ENCODE assay signal across 30 cellular contexts in genomic region chr11:65399249-65399648, GRCh38.
"Had no signal": no experiment of that assay in that cellular context is flagged by ENCODE, and none has a peak within 500 bp of the region (broad histone marks: within the 10 kb centered on the region; RNA-seq: fewer than 3 reads in every experiment).

No MANE protein-coding gene starts in this region.

- H3K27ac Mint-ChIP-seq: activated CD4-positive, alpha-beta T cell treated with anti-CD3 and anti-CD28 coated beads, Interleukin-2, amount 10 ng/mL, durations not matched to agents 24 days and 14 days; activated CD8-positive, alpha-beta T cell treated with anti-CD3 and anti-CD28 coated beads for 36 hours; activated naive CD8-positive, alpha-beta T cell treated with anti-CD3 and anti-CD28 coated beads for 36 hours; activated T-cell treated with anti-CD3 and anti-CD28 coated beads, Interleukin-2, amount 50 U/mL, for 72 hours; activated T-helper 17 cell treated with anti-CD3 and anti-CD28 coated beads, Interleukin-2, amount 50 U/mL, for 72 hours had no signal

- H3K4me3 Mint-ChIP-seq: activated CD4-positive, alpha-beta T cell treated with anti-CD3 and anti-CD28 coated beads, Interleukin-2, amount 10 ng/mL, durations not matched to agents 24 days and 14 days; activated CD8-positive, alpha-beta T cell treated with anti-CD3 and anti-CD28 coated beads for 36 hours; activated naive CD8-positive, alpha-beta T cell treated with anti-CD3 and anti-CD28 coated beads for 36 hours; activated T-cell treated with anti-CD3 and anti-CD28 coated beads, Interleukin-2, amount 50 U/mL, for 72 hours; activated T-helper 17 cell treated with anti-CD3 and anti-CD28 coated beads, Interleukin-2, amount 50 U/mL, for 72 hours; central memory CD8-positive, alpha-beta T cell had no signal

- H3K27ac ChIP-seq: cardiac muscle cell, PC-9, SJCRH30, SK-N-MC had no signal

- H3K4me1 Mint-ChIP-seq: activated T-helper 17 cell treated with anti-CD3 and anti-CD28 coated beads, Interleukin-2, amount 50 U/mL, for 72 hours had no signal

- H3K9me3 Mint-ChIP-seq: activated CD4-positive, alpha-beta T cell treated with anti-CD3 and anti-CD28 coated beads, Interleukin-2, amount 10 ng/mL, durations not matched to agents 24 days and 14 days; activated CD8-positive, alpha-beta T cell treated with anti-CD3 and anti-CD28 coated beads for 36 hours; activated naive CD8-positive, alpha-beta T cell treated with anti-CD3 and anti-CD28 coated beads for 36 hours; activated T-cell treated with anti-CD3 and anti-CD28 coated beads, Interleukin-2, amount 50 U/mL, for 72 hours; activated T-helper 17 cell treated with anti-CD3 and anti-CD28 coated beads, Interleukin-2, amount 50 U/mL, for 72 hours; central memory CD8-positive, alpha-beta T cell had no signal

- H3K4me3 ChIP-seq: cardiac muscle cell, MG63, PC-9, SJCRH30, SK-N-MC had no signal

- DNase-seq: activated CD4-positive, alpha-beta T cell treated with anti-CD3 and anti-CD28 coated beads, Interleukin-2, amount 10 ng/mL, durations not matched to agents 24 days and 14 days; activated CD4-positive, alpha-beta T cell treated with anti-CD3 and anti-CD28 coated beads, Interleukin-2, amount 50 U/mL, for 4 hours; activated CD8-positive, alpha-beta T cell treated with anti-CD3 and anti-CD28 coated beads for 36 hours; activated effector memory CD4-positive, alpha-beta T cell treated with anti-CD3 and anti-CD28 coated beads, Interleukin-2, amount 50 U/mL, for 16 hours; activated naive CD4-positive, alpha-beta T cell; activated naive CD4-positive, alpha-beta T cell treated with anti-CD3 and anti-CD28 coated beads, Interleukin-2, amount 50 U/mL, for 16 hours; activated naive CD8-positive, alpha-beta T cell treated with anti-CD3 and anti-CD28 coated beads for 36 hours; activated T-cell treated with anti-CD3 and anti-CD28 coated beads, Interleukin-2, amount 50 U/mL, for 1 hour; activated T-cell treated with anti-CD3 and anti-CD28 coated beads, Interleukin-2, amount 50 U/mL, for 72 hours; amniotic stem cell; aorta; Kasumi-1; MG63; NCI-H1048; NCI-H1105 treated with DMSO at 0.1 percent for 48 hours; NCI-H1436; NCI-H1694; NCI-H1930; NCI-H2081 treated with DMSO at 0.1 percent for 48 hours; NCI-H345; NCI-H748 treated with DMSO at 0.1 percent for 48 hours; NK-92 treated with Interleukin-12 subunit alpha and Interleukin-12 subunit beta, amount 100 ng/mL, for 24 hours; PC-9; SHP77; SJCRH30; T1000 had no signal

- H3K9me3 ChIP-seq: MG63, SJCRH30 had no signal

- H3K27me3 ChIP-seq: cardiac muscle cell, MG63, SJCRH30 had no signal

- H3K27me3 Mint-ChIP-seq: activated CD4-positive, alpha-beta T cell treated with anti-CD3 and anti-CD28 coated beads, Interleukin-2, amount 10 ng/mL, durations not matched to agents 24 days and 14 days; activated CD8-positive, alpha-beta T cell treated with anti-CD3 and anti-CD28 coated beads for 36 hours; activated naive CD8-positive, alpha-beta T cell treated with anti-CD3 and anti-CD28 coated beads for 36 hours; activated T-helper 17 cell treated with anti-CD3 and anti-CD28 coated beads, Interleukin-2, amount 50 U/mL, for 72 hours; central memory CD8-positive, alpha-beta T cell had no signal

- ATAC-seq: activated CD8-positive, alpha-beta T cell treated with anti-CD3 and anti-CD28 coated beads for 36 hours; activated T-cell treated with anti-CD3 and anti-CD28 coated beads, Interleukin-2, amount 50 U/mL, for 72 hours; activated T-helper 17 cell treated with anti-CD3 and anti-CD28 coated beads, Interleukin-2, amount 50 U/mL, for 72 hours had no signal
